7 cellular contexts compared by ENCODE assay signal in genomic region chr15:90266485-90266884, GRCh38. TPM values are rescaled to one million over a fixed set of nuclear protein-coding genes. Genes with fewer than 3 reads are reported as not detected.
DNase-seq lines count a peak whose midpoint lies in the region; ATAC-seq, FAIRE-seq and TF ChIP-seq lines count a peak whose summit lies in the region.

No MANE protein-coding gene starts in this region.

- FAIRE-seq in endothelial cell of umbilical vein (lab: Jason Lieb, UNC) = no peak

- intact Hi-C loops in endothelial cell of umbilical vein (cut with micrococcal nuclease) = no loop called here

- H3K9me3 Mint-ChIP-seq in HFFc6 = no peaks in the 10 kb centered on the region
- no peaks in the 10 kb centered on the region for H3K9me3 Mint-ChIP-seq in T-helper 2 cell treated with Interferon-gamma antibody and Interleukin-4, amounts not matched to agents 5 μg/mL and 100 μg/mL, for 36 hours

- H3K4me3 ChIP-seq in endothelial cell of umbilical vein (replicated peaks in 1 of 3; ENCODE audit: insufficient read depth in 1 of 3, low read depth in 1 of 3, low read length in 3 of 3) (peak overlapping the region; percentile 82 to 95 (median 85)), neuron (ENCODE audit: low read length) (peak overlapping the region; percentile 83)

- H3K9me3 ChIP-seq in endothelial cell of umbilical vein (replicated peaks; ENCODE audit: control insufficient read depth, insufficient read depth, low read length) (no peaks in the 10 kb centered on the region), neuron (ENCODE audit: low read length) (no peaks in the 10 kb centered on the region)

- peak overlapping the region; percentile 99 for H3K4me3 Mint-ChIP-seq in HFFc6
- H3K4me3 Mint-ChIP-seq in T-helper 2 cell treated with Interferon-gamma antibody and Interleukin-4, amounts not matched to agents 5 μg/mL and 100 μg/mL, for 36 hours = peak overlapping the region; percentile 99

- H3K27ac Mint-ChIP-seq in HFFc6 = peak overlapping the region; percentile 97
- peak overlapping the region; percentile 99 for H3K27ac Mint-ChIP-seq in T-helper 2 cell treated with Interferon-gamma antibody and Interleukin-4, amounts not matched to agents 5 μg/mL and 100 μg/mL, for 36 hours

- 0 out of 2 replicates have a peak, but pooled peaks have one; percentile 11 for TF ChIP-seq CTCF in HFFc6 (IDR thresholded peaks at IDR 0.05)
- TF ChIP-seq CTCF in endothelial cell of umbilical vein (IDR thresholded peaks at IDR 0.05; ENCODE audit: extremely low read depth in 1 of 2, insufficient read depth in 1 of 2, low read depth in 1 of 2, low read length in 2 of 2) = no peak

- peaks cover 47% of the 10 kb centered on the region for H3K4me1 ChIP-seq in endothelial cell of umbilical vein (ENCODE audit: control insufficient read depth, extremely low read depth, insufficient read depth, low read length)
- H3K4me1 ChIP-seq in neuron (ENCODE audit: insufficient read depth, low read length) = peaks cover 29% of the 10 kb centered on the region

- peak overlapping the region; percentile 84 for H3K9ac ChIP-seq in endothelial cell of umbilical vein (replicated peaks; ENCODE audit: extremely low read depth, insufficient read depth, low read length)

- CTCF ChIA-PET in endothelial cell of umbilical vein (lab: Charles Lee) = interaction anchor here (1.0 to 1.2 kb wide), 2 partner anchors 33 to 52 kb away, joined by 3 to 8 read pairs; partner anchors contain the start of genes CIB1 and GDPGP1

- H3K36me3 Mint-ChIP-seq in HFFc6 (ENCODE audit: low read depth) = peaks cover 42% of the 10 kb centered on the region
- peaks cover 31% of the 10 kb centered on the region for H3K36me3 Mint-ChIP-seq in T-helper 2 cell treated with Interferon-gamma antibody and Interleukin-4, amounts not matched to agents 5 μg/mL and 100 μg/mL, for 36 hours (ENCODE audit: low read depth)

- POLR2A ChIA-PET in endothelial cell of umbilical vein (lab: Charles Lee) = interaction anchor here (1.1 kb wide), 1 partner anchor 33 kb away, joined by 6 read pairs; the partner anchor contains the start of genes CIB1 and GDPGP1

- H3K27me3 Mint-ChIP-seq in HFFc6 (ENCODE audit: insufficient read depth) = no peaks in the 10 kb centered on the region; the same call in none of the 2 replicates
- H3K27me3 Mint-ChIP-seq in T-helper 2 cell treated with Interferon-gamma antibody and Interleukin-4, amounts not matched to agents 5 μg/mL and 100 μg/mL, for 36 hours (ENCODE audit: low read depth) = no peaks in the 10 kb centered on the region

- ATAC-seq in GM21360 (IDR thresholded peaks at IDR 0.05; ENCODE audit: unreplicated experiment) = no peak

- peak overlapping the region; percentile 29 for H2AFZ ChIP-seq in endothelial cell of umbilical vein (ENCODE audit: low read depth, low read length)
- H2AFZ ChIP-seq in neuron (ENCODE audit: low read depth, low read length) = no peak overlapping the region

- H4K20me1 ChIP-seq in endothelial cell of umbilical vein (replicated peaks; ENCODE audit: control insufficient read depth, extremely low read depth, insufficient read depth, low read length) = no peaks in the 10 kb centered on the region

- TF ChIP-seq POLR2A in endothelial cell of umbilical vein (IDR thresholded peaks at IDR 0.05; ENCODE audit: low read depth, low read length) = no peak

- H3K36me3 ChIP-seq in endothelial cell of umbilical vein (ENCODE audit: control insufficient read depth in 2 of 2, extremely low read depth in 1 of 2, insufficient read depth in 2 of 2, low read length in 2 of 2) = peaks cover 12% of the 10 kb centered on the region in 2 experiments
- peaks cover 36% of the 10 kb centered on the region for H3K36me3 ChIP-seq in neuron (ENCODE audit: insufficient read depth, low read length)

- no TSS peak for BruUV-seq in endothelial cell of umbilical vein (replicated peaks; lab: Mats Ljungman, UMichigan)

- H3K4me2 ChIP-seq in endothelial cell of umbilical vein (ENCODE audit: insufficient read depth, low read length) = peak overlapping the region; percentile 98

- DNase-seq in HFFc6 = peak; percentile 9
- no peak for DNase-seq in T-helper 2 cell treated with Interferon-gamma antibody and Interleukin-4, amounts not matched to agents 5 μg/mL and 100 μg/mL, for 36 hours (ENCODE audit: low spot score)
- no peak for DNase-seq in endothelial cell of umbilical vein (ENCODE audit: low read depth, low spot score)
- no peak for DNase-seq in NCI-H226
- no peak for DNase-seq in foreskin melanocyte

- dilution Hi-C loops in endothelial cell of umbilical vein (cut with MboI; ENCODE audit: extremely low pct_ligation_motif_present, low sequenced_read_pairs) = no loop called here

- no peaks in the 10 kb centered on the region for H3K27me3 ChIP-seq in endothelial cell of umbilical vein (ENCODE audit: control insufficient read depth in 2 of 2, insufficient read depth in 2 of 2, low read length in 2 of 2)
- H3K27me3 ChIP-seq in neuron (ENCODE audit: insufficient read depth, low read length) = no peaks in the 10 kb centered on the region

- H3K79me2 ChIP-seq in endothelial cell of umbilical vein (ENCODE audit: control insufficient read depth, insufficient read depth, low read length) = peaks cover 53% of the 10 kb centered on the region

- peak overlapping the region; percentile 76 for H3K27ac ChIP-seq in endothelial cell of umbilical vein (ENCODE audit: insufficient read depth, low read depth, low read length)

- no peaks in the 10 kb centered on the region for H3K9me1 ChIP-seq in endothelial cell of umbilical vein (replicated peaks; ENCODE audit: control insufficient read depth, extremely low read depth, insufficient read depth, low read length)

- H3K4me1 Mint-ChIP-seq in HFFc6 (ENCODE audit: low read depth) = peaks cover 62% of the 10 kb centered on the region
- H3K4me1 Mint-ChIP-seq in T-helper 2 cell treated with Interferon-gamma antibody and Interleukin-4, amounts not matched to agents 5 μg/mL and 100 μg/mL, for 36 hours (ENCODE audit: low read depth) = peaks cover 41% of the 10 kb centered on the region

TF ChIP-seq in endothelial cell of umbilical vein, 7 proteins besides CTCF, POLR2A, EP300 and RAD21 (continues in another document):
- TF ChIP-seq POLR2AphosphoS5 (IDR thresholded peaks at IDR 0.05; ENCODE audit: insufficient read depth, low read depth, low read length) (no peak), JUN (IDR thresholded peaks at IDR 0.05; ENCODE audit: borderline replicate concordance, insufficient read depth, insufficient read length, low read depth) (no peak), EZH2 (IDR thresholded peaks at IDR 0.05; ENCODE audit: borderline replicate concordance, low read depth, low read length, severe bottlenecking) (no peak), MAX (IDR thresholded peaks at IDR 0.05; ENCODE audit: insufficient read depth, insufficient read length) (no peak)

RNA-seq across cellular contexts. Expression of gene NGRN, which starts 1.0 kb away (rescaled TPM):
- total RNA-seq in HFFc6 (2021; fragmentation: NEBNext Ultra II Directional; extraction: Animal tissue kit (Norgen Biotek cat#: 25700)) = 100 to 1,000 TPM in 1 of 6 experiments, 10 to 100 TPM in 5; 81.3 to 105 (median 83.2) TPM
- total RNA-seq in endothelial cell of umbilical vein = 56.5 and 60.7 TPM in 2 replicates
- 25.7 and 28.9 TPM in 2 replicates for polyA plus RNA-seq in endothelial cell of umbilical vein
- polyA plus RNA-seq in endothelial cell of umbilical vein (2011; cell fraction: cytosol; rRNA removed) = 37.4 and 38.4 TPM in 2 replicates
- polyA plus RNA-seq in endothelial cell of umbilical vein (2011; cell fraction: nucleus; rRNA removed) = 19.0 and 25.1 TPM in 2 replicates
- polyA plus RNA-seq in endothelial cell of umbilical vein (2012) = 41.9 and 52.3 TPM in 2 replicates
- polyA minus RNA-seq in endothelial cell of umbilical vein = 29.1 and 34.3 TPM in 2 replicates
- 22.3 TPM for polyA minus RNA-seq in endothelial cell of umbilical vein (2011; cell fraction: cytosol; rRNA and poly(A)+ RNA removed)
- polyA minus RNA-seq in endothelial cell of umbilical vein (2011; cell fraction: nucleus; rRNA and poly(A)+ RNA removed) = 10.8 and 13.3 TPM in 2 replicates

RNA-seq across cellular contexts. Expression of gene TTLL13, which starts 17.1 kb away (rescaled TPM):
- under 1 TPM in 2 of 6 experiments, not detected in 4; 0.07 to 0.14 TPM for total RNA-seq in HFFc6 (2021; fragmentation: NEBNext Ultra II Directional; extraction: Animal tissue kit (Norgen Biotek cat#: 25700))
- total RNA-seq in endothelial cell of umbilical vein = not detected in 2 replicates
- 0.04 and 0.05 TPM in 2 replicates for polyA plus RNA-seq in endothelial cell of umbilical vein
- 0.03 and 0.04 TPM in 2 replicates for polyA plus RNA-seq in endothelial cell of umbilical vein (2011; cell fraction: cytosol; rRNA removed)
- 0.16 and 0.31 TPM in 2 replicates for polyA plus RNA-seq in endothelial cell of umbilical vein (2011; cell fraction: nucleus; rRNA removed)
- 1.5 TPM in 1 of 2 replicates, not detected in the other for polyA plus RNA-seq in endothelial cell of umbilical vein (2012)
- not detected in 2 replicates for polyA minus RNA-seq in endothelial cell of umbilical vein
- polyA minus RNA-seq in endothelial cell of umbilical vein (2011; cell fraction: cytosol; rRNA and poly(A)+ RNA removed) = not detected
- 0.19 TPM in 1 of 2 replicates, not detected in the other for polyA minus RNA-seq in endothelial cell of umbilical vein (2011; cell fraction: nucleus; rRNA and poly(A)+ RNA removed)

RNA-seq across cellular contexts. Expression of gene GDPGP1, which starts 32.5 kb away (rescaled TPM):
- total RNA-seq in HFFc6 (2021; fragmentation: NEBNext Ultra II Directional; extraction: Animal tissue kit (Norgen Biotek cat#: 25700)) = 1 to 10 TPM; 4.5 to 6.3 (median 5.2) TPM
- 4.4 and 7.2 TPM in 2 replicates for total RNA-seq in endothelial cell of umbilical vein
- polyA plus RNA-seq in endothelial cell of umbilical vein = 4.8 and 6.0 TPM in 2 replicates
- 2.9 and 3.6 TPM in 2 replicates for polyA plus RNA-seq in endothelial cell of umbilical vein (2011; cell fraction: cytosol; rRNA removed)
- 2.9 and 3.8 TPM in 2 replicates for polyA plus RNA-seq in endothelial cell of umbilical vein (2011; cell fraction: nucleus; rRNA removed)
- 2.1 and 2.2 TPM in 2 replicates for polyA plus RNA-seq in endothelial cell of umbilical vein (2012)
- 10.7 and 14.9 TPM in 2 replicates for polyA minus RNA-seq in endothelial cell of umbilical vein
- polyA minus RNA-seq in endothelial cell of umbilical vein (2011; cell fraction: cytosol; rRNA and poly(A)+ RNA removed) = 7.3 TPM
- 2.1 and 5.1 TPM in 2 replicates for polyA minus RNA-seq in endothelial cell of umbilical vein (2011; cell fraction: nucleus; rRNA and poly(A)+ RNA removed)

RNA-seq across cellular contexts. Expression of gene CIB1, which starts 32.7 kb away (rescaled TPM):
- total RNA-seq in HFFc6 (2021; fragmentation: NEBNext Ultra II Directional; extraction: Animal tissue kit (Norgen Biotek cat#: 25700)) = 10 to 100 TPM; 73.5 to 82.2 (median 76.9) TPM
- total RNA-seq in endothelial cell of umbilical vein = 58.3 and 61.0 TPM in 2 replicates
- 105 and 137 TPM in 2 replicates for polyA plus RNA-seq in endothelial cell of umbilical vein
- polyA plus RNA-seq in endothelial cell of umbilical vein (2011; cell fraction: cytosol; rRNA removed) = 88.7 and 98.1 TPM in 2 replicates
- polyA plus RNA-seq in endothelial cell of umbilical vein (2011; cell fraction: nucleus; rRNA removed) = 52.8 and 62.9 TPM in 2 replicates
- 75.2 and 82.5 TPM in 2 replicates for polyA plus RNA-seq in endothelial cell of umbilical vein (2012)
- 33.8 and 37.8 TPM in 2 replicates for polyA minus RNA-seq in endothelial cell of umbilical vein
- 31.9 TPM for polyA minus RNA-seq in endothelial cell of umbilical vein (2011; cell fraction: cytosol; rRNA and poly(A)+ RNA removed)
- 8.5 and 8.9 TPM in 2 replicates for polyA minus RNA-seq in endothelial cell of umbilical vein (2011; cell fraction: nucleus; rRNA and poly(A)+ RNA removed)
